3 cellular contexts compared by ENCODE assay signal in the genomic region with DNA sequence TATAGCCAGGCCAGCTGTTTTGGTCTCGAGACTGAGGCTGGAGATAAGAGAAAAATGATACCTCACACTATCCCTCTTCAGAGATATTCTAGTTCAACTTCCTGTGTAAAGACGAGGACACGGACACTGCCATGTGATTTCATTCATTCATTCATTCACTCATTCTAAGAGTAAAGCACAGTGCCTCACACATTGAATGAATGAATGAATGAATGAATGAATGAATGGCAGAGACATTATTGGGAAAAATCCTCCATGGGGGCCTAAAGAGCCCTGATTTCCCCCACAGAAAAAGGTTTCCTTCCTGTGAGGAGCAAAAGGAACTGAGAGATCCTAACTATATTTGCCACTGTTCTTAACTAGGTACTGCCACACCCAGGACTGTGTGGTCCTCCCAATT.
TF ChIP-seq lines count a peak whose summit lies in the region.

No MANE protein-coding gene starts in this region.

TF ChIP-seq in SK-N-SH, 30 proteins besides CTCF, POLR2A, EP300 and RAD21 (continues in another document):
- TF ChIP-seq, protein P1, sequence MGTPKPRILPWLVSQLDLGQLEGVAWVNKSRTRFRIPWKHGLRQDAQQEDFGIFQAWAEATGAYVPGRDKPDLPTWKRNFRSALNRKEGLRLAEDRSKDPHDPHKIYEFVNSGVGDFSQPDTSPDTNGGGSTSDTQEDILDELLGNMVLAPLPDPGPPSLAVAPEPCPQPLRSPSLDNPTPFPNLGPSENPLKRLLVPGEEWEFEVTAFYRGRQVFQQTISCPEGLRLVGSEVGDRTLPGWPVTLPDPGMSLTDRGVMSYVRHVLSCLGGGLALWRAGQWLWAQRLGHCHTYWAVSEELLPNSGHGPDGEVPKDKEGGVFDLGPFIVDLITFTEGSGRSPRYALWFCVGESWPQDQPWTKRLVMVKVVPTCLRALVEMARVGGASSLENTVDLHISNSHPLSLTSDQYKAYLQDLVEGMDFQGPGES (IDR thresholded peaks at IDR 0.05; ENCODE audit: low read depth, low read length) = no peak
- TF ChIP-seq SMC3 (IDR thresholded peaks at IDR 0.05; ENCODE audit: low read depth, low read length) (no peak), TCF12 (IDR thresholded peaks at IDR 0.05) (no peak), RFX5 (IDR thresholded peaks at IDR 0.05; ENCODE audit: low read length) (no peak), RXRA (IDR thresholded peaks at IDR 0.05; ENCODE audit: borderline replicate concordance, low read depth) (no peak), CHD2 (IDR thresholded peaks at IDR 0.05; ENCODE audit: low read length, partially characterized antibody) (no peak), SIN3A (IDR thresholded peaks at IDR 0.05; ENCODE audit: borderline replicate concordance, low read depth, low read length) (no peak), FOXJ3 (CRISPR knock-in tag; IDR thresholded peaks at IDR 0.05) (no peak), NFIC (IDR thresholded peaks at IDR 0.05; ENCODE audit: borderline replicate concordance) (no peak), TEAD4 (IDR thresholded peaks at IDR 0.05; ENCODE audit: borderline replicate concordance, insufficient read depth) (no peak), MEF2A (IDR thresholded peaks at IDR 0.05; ENCODE audit: borderline replicate concordance, low read depth) (no peak), YY1 (IDR thresholded peaks at IDR 0.05; ENCODE audit: low read depth) (no peak), ELF1 (IDR thresholded peaks at IDR 0.05) (no peak), GABPA (IDR thresholded peaks at IDR 0.05; ENCODE audit: low read depth) (no peak)
- TF ChIP-seq, protein P2, sequence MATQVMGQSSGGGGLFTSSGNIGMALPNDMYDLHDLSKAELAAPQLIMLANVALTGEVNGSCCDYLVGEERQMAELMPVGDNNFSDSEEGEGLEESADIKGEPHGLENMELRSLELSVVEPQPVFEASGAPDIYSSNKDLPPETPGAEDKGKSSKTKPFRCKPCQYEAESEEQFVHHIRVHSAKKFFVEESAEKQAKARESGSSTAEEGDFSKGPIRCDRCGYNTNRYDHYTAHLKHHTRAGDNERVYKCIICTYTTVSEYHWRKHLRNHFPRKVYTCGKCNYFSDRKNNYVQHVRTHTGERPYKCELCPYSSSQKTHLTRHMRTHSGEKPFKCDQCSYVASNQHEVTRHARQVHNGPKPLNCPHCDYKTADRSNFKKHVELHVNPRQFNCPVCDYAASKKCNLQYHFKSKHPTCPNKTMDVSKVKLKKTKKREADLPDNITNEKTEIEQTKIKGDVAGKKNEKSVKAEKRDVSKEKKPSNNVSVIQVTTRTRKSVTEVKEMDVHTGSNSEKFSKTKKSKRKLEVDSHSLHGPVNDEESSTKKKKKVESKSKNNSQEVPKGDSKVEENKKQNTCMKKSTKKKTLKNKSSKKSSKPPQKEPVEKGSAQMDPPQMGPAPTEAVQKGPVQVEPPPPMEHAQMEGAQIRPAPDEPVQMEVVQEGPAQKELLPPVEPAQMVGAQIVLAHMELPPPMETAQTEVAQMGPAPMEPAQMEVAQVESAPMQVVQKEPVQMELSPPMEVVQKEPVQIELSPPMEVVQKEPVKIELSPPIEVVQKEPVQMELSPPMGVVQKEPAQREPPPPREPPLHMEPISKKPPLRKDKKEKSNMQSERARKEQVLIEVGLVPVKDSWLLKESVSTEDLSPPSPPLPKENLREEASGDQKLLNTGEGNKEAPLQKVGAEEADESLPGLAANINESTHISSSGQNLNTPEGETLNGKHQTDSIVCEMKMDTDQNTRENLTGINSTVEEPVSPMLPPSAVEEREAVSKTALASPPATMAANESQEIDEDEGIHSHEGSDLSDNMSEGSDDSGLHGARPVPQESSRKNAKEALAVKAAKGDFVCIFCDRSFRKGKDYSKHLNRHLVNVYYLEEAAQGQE (IDR thresholded peaks at IDR 0.05; ENCODE audit: low read depth, low read length) = no peak
- TF ChIP-seq, protein P3, sequence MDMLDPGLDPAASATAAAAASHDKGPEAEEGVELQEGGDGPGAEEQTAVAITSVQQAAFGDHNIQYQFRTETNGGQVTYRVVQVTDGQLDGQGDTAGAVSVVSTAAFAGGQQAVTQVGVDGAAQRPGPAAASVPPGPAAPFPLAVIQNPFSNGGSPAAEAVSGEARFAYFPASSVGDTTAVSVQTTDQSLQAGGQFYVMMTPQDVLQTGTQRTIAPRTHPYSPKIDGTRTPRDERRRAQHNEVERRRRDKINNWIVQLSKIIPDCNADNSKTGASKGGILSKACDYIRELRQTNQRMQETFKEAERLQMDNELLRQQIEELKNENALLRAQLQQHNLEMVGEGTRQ (IDR thresholded peaks at IDR 0.05; ENCODE audit: borderline replicate concordance, low read depth, low read length) = no peak

TF ChIP-seq in SK-N-SH treated with all-trans-retinoic acid at 6 μM for 48 hours, 23 proteins besides CTCF, POLR2A, EP300 and RAD21:
- TF ChIP-seq ZNF565 (CRISPR knock-in tag; conservative IDR thresholded peaks at IDR 0.05; ENCODE audit: low read depth) = no peak
- TF ChIP-seq GLIS3 (CRISPR knock-in tag; IDR thresholded peaks at IDR 0.05) = no peak

TF ChIP-seq in IMR-90, 13 proteins besides CTCF, POLR2A, EP300 and RAD21 (continued from another document):
- TF ChIP-seq BHLHE40 (IDR thresholded peaks at IDR 0.05; ENCODE audit: low read depth, low read length) = no peak
- no peak for TF ChIP-seq MAFK (IDR thresholded peaks at IDR 0.05; ENCODE audit: low read depth, low read length)
- TF ChIP-seq RFX5 (IDR thresholded peaks at IDR 0.05; ENCODE audit: low read depth, low read length) = no peak
- no peak for TF ChIP-seq CEBPB (IDR thresholded peaks at IDR 0.05; ENCODE audit: low read depth, low read length)
- no peak for TF ChIP-seq MXI1 (IDR thresholded peaks at IDR 0.05; ENCODE audit: borderline replicate concordance, low read depth, low read length)
- no peak for TF ChIP-seq RCOR1 (IDR thresholded peaks at IDR 0.05; ENCODE audit: insufficient replicate concordance, low read length)
